ENCODE assay signal across 8 cellular contexts in genomic region chr12:1591029-1591428, GRCh38. TPM values are rescaled to one million over a fixed set of nuclear protein-coding genes. Genes with fewer than 3 reads are reported as not detected.
DNase-seq lines count a peak whose midpoint lies in the region; ATAC-seq and TF ChIP-seq lines count a peak whose summit lies in the region.

No MANE protein-coding gene starts in this region.

- peak overlapping the region in 4 of 5 donors; percentile 70 to 93 (median 80) for H3K27ac ChIP-seq in stomach

- no peaks in the 10 kb centered on the region for H3K27me3 ChIP-seq in stomach

- TF ChIP-seq POLR2A in stomach (IDR thresholded peaks at IDR 0.05): no peak

- H3K4me1 ChIP-seq in stomach: peaks cover 49 to 78% (median 66%) of the 10 kb centered on the region in 4 donors

- no peaks in the 10 kb centered on the region for H3K27me3 Mint-ChIP-seq in activated T-cell treated with anti-CD3 and anti-CD28 coated beads, Interleukin-2, amount 50 U/mL, for 4 hours (ENCODE audit: low read depth)

- intact Hi-C loops in stomach (cut with DNase I; ENCODE audit: low total_unique reads): no loop called here

- peak; percentile 50 for DNase-seq in stimulated activated CD4-positive, alpha-beta T cell treated with anti-CD3 and anti-CD28 coated beads, Interleukin-4, amount 100 ng/mL, for 24 hours
- no peak for DNase-seq in stimulated activated CD4-positive, alpha-beta T cell treated with anti-CD3 and anti-CD28 coated beads, Interleukin-12 subunit alpha, Interleukin-12 subunit beta, amount 100 ng/mL, for 4 hours
- DNase-seq in activated T-cell treated with anti-CD3 and anti-CD28 coated beads, Interleukin-2, amount 50 U/mL, for 4 hours: peak; percentile 17
- peak; percentile 37 for DNase-seq in globus pallidus (ENCODE audit: low spot score)
- no peak for DNase-seq in stomach
- no peak for DNase-seq in omental fat pad (ENCODE audit: low spot score)
- DNase-seq in NK-92 treated with Interleukin-12 subunit alpha and Interleukin-12 subunit beta, amount 100 ng/mL, for 24 hours (lab: John Stamatoyannopoulos, UW): no peak

- H3K9me3 ChIP-seq in stomach: no peaks in the 10 kb centered on the region

- peaks cover 0 to 10% (median 0%) of the 10 kb centered on the region in 4 donors for H3K36me3 ChIP-seq in stomach

- H3K9me3 Mint-ChIP-seq in activated T-cell treated with anti-CD3 and anti-CD28 coated beads, Interleukin-2, amount 50 U/mL, for 4 hours: no peaks in the 10 kb centered on the region

- no peak for TF ChIP-seq EP300 in stomach (IDR thresholded peaks at IDR 0.05)

- peak overlapping the region; percentile 95 for H3K4me3 Mint-ChIP-seq in activated T-cell treated with anti-CD3 and anti-CD28 coated beads, Interleukin-2, amount 50 U/mL, for 4 hours

- H3K4me1 Mint-ChIP-seq in activated T-cell treated with anti-CD3 and anti-CD28 coated beads, Interleukin-2, amount 50 U/mL, for 4 hours (ENCODE audit: low read depth): peaks cover 67% of the 10 kb centered on the region

- no peak for ATAC-seq in activated T-cell treated with anti-CD3 and anti-CD28 coated beads, Interleukin-2, amount 50 U/mL, for 4 hours
- ATAC-seq in omental fat pad (ENCODE audit: low FRiP score) (no peak), HG02973 (IDR thresholded peaks at IDR 0.05; ENCODE audit: unreplicated experiment) (no peak)

- peaks cover 11% of the 10 kb centered on the region for H3K36me3 Mint-ChIP-seq in activated T-cell treated with anti-CD3 and anti-CD28 coated beads, Interleukin-2, amount 50 U/mL, for 4 hours (ENCODE audit: insufficient read depth)

- WGBS in stomach, 5 donors: 9 to 18% (median 14%) methylated on average over 4 of the region's 4 CpGs

- TF ChIP-seq CTCF in stomach (IDR thresholded peaks at IDR 0.05) (no peak), omental fat pad (IDR thresholded peaks at IDR 0.05) (no peak)

- H3K4me3 ChIP-seq in stomach: peak overlapping the region; percentile 29 to 98 (median 88)

RNA-seq across cellular contexts. Expression of gene FBXL14, which starts 3.4 kb away (rescaled TPM):
- 10 to 100 TPM; 22.8 to 25.2 (median 23.7) TPM for total RNA-seq in activated T-cell treated with anti-CD3 and anti-CD28 coated beads, Interleukin-2, amount 50 U/mL, for 4 hours
- 10 to 100 TPM in 3 of 5 donors, 1 to 10 TPM in 1, not detected in 1; 5.4 to 36.2 (median 22.9) TPM for total RNA-seq in stomach
- 1 to 10 TPM; 2.6 to 7.9 (median 7.2) TPM for polyA plus RNA-seq in stomach
- total RNA-seq in omental fat pad: 10 to 100 TPM in 2 of 4 donors, 1 to 10 TPM in 2; 7.3 to 15.6 (median 10.1) TPM

RNA-seq across cellular contexts. Expression of gene WNT5B, which starts 38.0 kb away (rescaled TPM):
- under 1 TPM in 1 of 3 donors, not detected in 2; 0.13 TPM for total RNA-seq in activated T-cell treated with anti-CD3 and anti-CD28 coated beads, Interleukin-2, amount 50 U/mL, for 4 hours
- total RNA-seq in stomach (10 to 100 TPM in 2 of 5 donors, 1 to 10 TPM in 2, under 1 TPM in 1; 0.45 to 22.3 (median 7.8) TPM), omental fat pad (1 to 10 TPM; 3.6 to 9.0 (median 4.0) TPM)
- 10 to 100 TPM in 1 of 3 donors, 1 to 10 TPM in 2; 4.3 to 13.6 (median 4.4) TPM for polyA plus RNA-seq in stomach

Comparison
In these comparisons a context has a peak if more than half of its experiments do, and no peak if none do; other contexts are left out.
1. DNase-seq: peak in stimulated activated CD4-positive, alpha-beta T cell treated with anti-CD3 and anti-CD28 coated beads, Interleukin-4, amount 100 ng/mL, for 24 hours (single experiment), activated T-cell treated with anti-CD3 and anti-CD28 coated beads, Interleukin-2, amount 50 U/mL, for 4 hours (single experiment) and globus pallidus (single experiment); none in stimulated activated CD4-positive, alpha-beta T cell treated with anti-CD3 and anti-CD28 coated beads, Interleukin-12 subunit alpha, Interleukin-12 subunit beta, amount 100 ng/mL, for 4 hours (single experiment), stomach (single experiment), omental fat pad (single experiment) and NK-92 treated with Interleukin-12 subunit alpha and Interleukin-12 subunit beta, amount 100 ng/mL, for 24 hours (single experiment).